Comparison of ENCODE assay signal across 17 cellular contexts in genomic region chrX:78330540-78330939, GRCh38. TPM values are rescaled to one million over a fixed set of nuclear protein-coding genes. Genes with fewer than 3 reads are reported as not detected.
DNase-seq lines count a peak whose midpoint lies in the region; ATAC-seq and TF ChIP-seq lines count a peak whose summit lies in the region.
"Had no signal": no experiment of that assay in that cellular context is flagged by ENCODE, and none has a peak within 500 bp of the region (broad histone marks: within the 10 kb centered on the region; RNA-seq: fewer than 3 reads in every experiment).

No MANE protein-coding gene starts in this region.

- H3K36me3 Mint-ChIP-seq in activated naive CD4-positive, alpha-beta T cell treated with anti-CD3 and anti-CD28 coated beads, Interleukin-2, amount 10 ng/mL, durations not matched to agents 7 days and 5 days, result peaks cover 5% of the 10 kb centered on the region
- H3K36me3 Mint-ChIP-seq in natural killer cell, result no peaks in the 10 kb centered on the region
- H3K36me3 Mint-ChIP-seq: naive thymus-derived CD8-positive, alpha-beta T cell had no signal

- ATAC-seq in HG02610 (IDR thresholded peaks at IDR 0.05; ENCODE audit: unreplicated experiment) (peak; percentile 51), upper lobe of right lung (no peak), natural killer cell (no peak)
- ATAC-seq: naive thymus-derived CD8-positive, alpha-beta T cell had no signal

- H3K4me3 Mint-ChIP-seq in activated naive CD4-positive, alpha-beta T cell treated with anti-CD3 and anti-CD28 coated beads, Interleukin-2, amount 10 ng/mL, durations not matched to agents 7 days and 5 days, result no peak overlapping the region
- no peak overlapping the region for H3K4me3 Mint-ChIP-seq in natural killer cell

- H3K27me3 Mint-ChIP-seq in activated naive CD4-positive, alpha-beta T cell treated with anti-CD3 and anti-CD28 coated beads, Interleukin-2, amount 10 ng/mL, durations not matched to agents 7 days and 5 days, result no peaks in the 10 kb centered on the region
- peaks cover 0 to 5% of the 10 kb centered on the region in 2 donors for H3K27me3 Mint-ChIP-seq in natural killer cell (ENCODE audit: low read depth in 2 of 2)
- H3K27me3 Mint-ChIP-seq: naive thymus-derived CD8-positive, alpha-beta T cell had no signal

- intact Hi-C loops in upper lobe of right lung (cut with DNase I) (no loop called here), natural killer cell (cut with micrococcal nuclease) (no loop called here)

- no peaks in the 10 kb centered on the region for H3K27me3 ChIP-seq in SJCRH30
- no peaks in the 10 kb centered on the region for H3K27me3 ChIP-seq in upper lobe of right lung

- H3K27ac Mint-ChIP-seq in activated naive CD4-positive, alpha-beta T cell treated with anti-CD3 and anti-CD28 coated beads, Interleukin-2, amount 10 ng/mL, durations not matched to agents 7 days and 5 days, result peak overlapping the region; percentile 61
- H3K27ac Mint-ChIP-seq in natural killer cell, result no peak overlapping the region

- CTCF ChIA-PET in activated naive CD4-positive, alpha-beta T cell treated with anti-CD3 and anti-CD28 coated beads, Interleukin-2, amount 10 ng/mL, durations not matched to agents 7 days and 5 days (lab: Charles Lee), result no interaction called here

- DNase-seq in activated naive CD4-positive, alpha-beta T cell treated with anti-CD3 and anti-CD28 coated beads, Interleukin-2, amount 10 ng/mL, durations not matched to agents 7 days and 5 days, result no peak
- DNase-seq in activated naive CD4-positive, alpha-beta T cell treated with anti-CD3 and anti-CD28 coated beads, Interleukin-2, amount 50 U/mL, for 16 hours, result no peak
- peak in 1 of 2 experiments; percentile 62 for DNase-seq in SJCRH30
- no peak for DNase-seq in upper lobe of right lung
- DNase-seq in NCI-H226, result no peak
- DNase-seq in T-helper 9 cell, result no peak
- DNase-seq in natural killer cell, result no peak
- DNase-seq: aorta; naive thymus-derived CD8-positive, alpha-beta T cell; NCI-H1694; NCI-H510A; PC-3; stimulated activated CD4-positive, alpha-beta T cell treated with anti-CD3 and anti-CD28 coated beads, Interleukin-15, amount 100 ng/mL, for 24 hours had no signal

- H3K4me1 ChIP-seq in SJCRH30, result peaks cover 17% of the 10 kb centered on the region
- no peaks in the 10 kb centered on the region for H3K4me1 ChIP-seq in upper lobe of right lung

- no peak overlapping the region for H3K4me3 ChIP-seq in SJCRH30
- no peak overlapping the region for H3K4me3 ChIP-seq in upper lobe of right lung
- H3K4me3 ChIP-seq: HAP-1 had no signal

- TF ChIP-seq CTCF in upper lobe of right lung (IDR thresholded peaks at IDR 0.05), result no peak
- TF ChIP-seq CTCF in natural killer cell (IDR thresholded peaks at IDR 0.05), result no peak

- peaks cover 72% of the 10 kb centered on the region for H3K4me1 Mint-ChIP-seq in activated naive CD4-positive, alpha-beta T cell treated with anti-CD3 and anti-CD28 coated beads, Interleukin-2, amount 10 ng/mL, durations not matched to agents 7 days and 5 days
- peaks cover 36 to 41% of the 10 kb centered on the region in 2 donors for H3K4me1 Mint-ChIP-seq in natural killer cell

- H3K36me3 ChIP-seq in SJCRH30 (no peaks in the 10 kb centered on the region), upper lobe of right lung (no peaks in the 10 kb centered on the region)
- H3K36me3 ChIP-seq: HAP-1 had no signal

- H3K9me3 ChIP-seq in SJCRH30 (replicated peaks) (no peaks in the 10 kb centered on the region), upper lobe of right lung (no peaks in the 10 kb centered on the region)
- H3K9me3 ChIP-seq: HAP-1 had no signal

- no peaks in the 10 kb centered on the region for H3K9me3 Mint-ChIP-seq in activated naive CD4-positive, alpha-beta T cell treated with anti-CD3 and anti-CD28 coated beads, Interleukin-2, amount 10 ng/mL, durations not matched to agents 7 days and 5 days
- H3K9me3 Mint-ChIP-seq in natural killer cell, result no peaks in the 10 kb centered on the region

- H3K27ac ChIP-seq in SJCRH30 (peak overlapping the region; percentile 50), upper lobe of right lung (no peak overlapping the region)
- H3K27ac ChIP-seq: VCaP had no signal

RNA-seq across cellular contexts. Expression of gene CYSLTR1, which starts 3.1 kb away (rescaled TPM):
- 0.13 and 0.36 TPM in 2 replicates for total RNA-seq in SJCRH30 (2014; rRNA removed; shearing (Covaris generic))
- total RNA-seq in upper lobe of right lung (8.7 TPM), natural killer cell (10 to 100 TPM in 2 of 3 donors, 1 to 10 TPM in 1; 7.6 to 13.8 (median 12.4) TPM)
- total RNA-seq: G401, PC-3 had no signal
